10 cellular contexts compared by ENCODE assay signal in genomic region chr5:78362220-78362619, GRCh38. TPM values are rescaled to one million over a fixed set of nuclear protein-coding genes. Genes with fewer than 3 reads are reported as not detected.
DNase-seq lines count a peak whose midpoint lies in the region; FAIRE-seq and TF ChIP-seq lines count a peak whose summit lies in the region.
"Had no signal": no experiment of that assay in that cellular context is flagged by ENCODE, and none has a peak within 500 bp of the region (broad histone marks: within the 10 kb centered on the region; RNA-seq: fewer than 3 reads in every experiment).

No MANE protein-coding gene starts in this region.

- DNase-seq in DMS 273 (lab: John Stamatoyannopoulos, UW; ENCODE audit: unreplicated experiment) (peak; percentile 25), DMS 273 treated with DMSO at 0.1 percent for 48 hours (lab: John Stamatoyannopoulos, UW) (no peak), Karpas-422 (no peak), astrocyte (ENCODE audit: low read depth) (no peak), neural crest cell (ENCODE audit: low read depth, low spot score) (no peak), NCI-H446 (lab: John Stamatoyannopoulos, UW) (no peak), NCI-H526 (lab: John Stamatoyannopoulos, UW) (no peak)
- DNase-seq in activated effector memory CD4-positive, alpha-beta T cell treated with anti-CD3 and anti-CD28 coated beads, Interleukin-2, amount 50 U/mL, for 16 hours: no peak
- DNase-seq: activated naive CD4-positive, alpha-beta T cell treated with anti-CD3 and anti-CD28 coated beads, Interleukin-2, amount 50 U/mL, for 16 hours had no signal

- H3K9me3 Mint-ChIP-seq in astrocyte (ENCODE audit: unreplicated experiment): no peaks in the 10 kb centered on the region
- H3K9me3 Mint-ChIP-seq in neural crest cell: no peaks in the 10 kb centered on the region

- peaks cover 67% of the 10 kb centered on the region for H3K79me2 ChIP-seq in Karpas-422 (ENCODE audit: low read length)
- H3K79me2 ChIP-seq in astrocyte (ENCODE audit: insufficient read depth, low read length): peaks cover 64% of the 10 kb centered on the region

- H3K4me3 Mint-ChIP-seq in astrocyte (ENCODE audit: unreplicated experiment) (peak overlapping the region; percentile 99), neural crest cell (peak overlapping the region; percentile 91)

- H3K9me2 ChIP-seq in Karpas-422 (replicated peaks; ENCODE audit: insufficient read depth, low read length): no peaks in the 10 kb centered on the region

- H3K9ac ChIP-seq in Karpas-422 (ENCODE audit: low read length) (peak overlapping the region; percentile 98), astrocyte (ENCODE audit: low read length) (no peak overlapping the region)

- H3K4me3 ChIP-seq in Karpas-422 (ENCODE audit: low read length) (peak overlapping the region; percentile 99), astrocyte (ENCODE audit: insufficient read depth, low read depth, low read length) (no peak overlapping the region)

- H3K36me3 ChIP-seq in Karpas-422 (ENCODE audit: insufficient read depth, low read length): no peaks in the 10 kb centered on the region; the same call in 1 of the 2 replicates
- no peaks in the 10 kb centered on the region for H3K36me3 ChIP-seq in astrocyte (ENCODE audit: insufficient read depth, low read length)

- peaks cover 6% of the 10 kb centered on the region for H3K36me3 Mint-ChIP-seq in astrocyte (ENCODE audit: low read depth, unreplicated experiment)
- peaks cover 2% of the 10 kb centered on the region for H3K36me3 Mint-ChIP-seq in neural crest cell (ENCODE audit: low read depth)

- H3K4me1 ChIP-seq in Karpas-422 (ENCODE audit: low read length) (peaks cover 35% of the 10 kb centered on the region), astrocyte (ENCODE audit: insufficient read depth, low read length) (peaks cover 7% of the 10 kb centered on the region)

- H3K9me3 ChIP-seq in Karpas-422 (ENCODE audit: low read length) (no peaks in the 10 kb centered on the region), astrocyte (ENCODE audit: insufficient read depth, low read depth, low read length) (no peaks in the 10 kb centered on the region)

- no peak overlapping the region for H2AFZ ChIP-seq in Karpas-422 (ENCODE audit: low read length)
- no peak overlapping the region for H2AFZ ChIP-seq in astrocyte (ENCODE audit: low read depth, low read length)

- peak overlapping the region; percentile 91 for H3K27ac ChIP-seq in Karpas-422 (ENCODE audit: low read length)
- no peak overlapping the region for H3K27ac ChIP-seq in astrocyte (ENCODE audit: low read depth, low read length)

- H3K4me2 ChIP-seq in Karpas-422 (ENCODE audit: low read depth, low read length, poor library complexity, severe bottlenecking): peak overlapping the region; percentile 87
- H3K4me2 ChIP-seq in astrocyte (ENCODE audit: low read length): peak overlapping the region; percentile 91

- H4K20me1 ChIP-seq in Karpas-422 (ENCODE audit: insufficient read depth, low read depth, low read length) (no peaks in the 10 kb centered on the region; the same call in 1 of the 2 replicates), astrocyte (ENCODE audit: insufficient read depth, low read length) (peaks cover 19% of the 10 kb centered on the region)

- no peak for FAIRE-seq in astrocyte (lab: Jason Lieb, UNC)
- FAIRE-seq: H54 had no signal

- H3K4me1 Mint-ChIP-seq in astrocyte (ENCODE audit: low read depth, unreplicated experiment) (peaks cover 16% of the 10 kb centered on the region), neural crest cell (peaks cover 35% of the 10 kb centered on the region)

- H3K27me3 Mint-ChIP-seq in astrocyte (ENCODE audit: low read depth, unreplicated experiment) (no peaks in the 10 kb centered on the region), neural crest cell (ENCODE audit: low read depth) (no peaks in the 10 kb centered on the region)

- TF ChIP-seq CTCF in astrocyte (IDR thresholded peaks at IDR 0.05; ENCODE audit: insufficient read depth, low read depth, low read length) (no peak), neural crest cell (conservative IDR thresholded peaks at IDR 0.05) (no peak)

- H3K27me3 ChIP-seq in Karpas-422 (ENCODE audit: low read length) (no peaks in the 10 kb centered on the region), astrocyte (ENCODE audit: insufficient read depth, low read length) (no peaks in the 10 kb centered on the region)

- no peak overlapping the region for H3K27ac Mint-ChIP-seq in astrocyte (ENCODE audit: unreplicated experiment)
- no peak overlapping the region for H3K27ac Mint-ChIP-seq in neural crest cell (ENCODE audit: unreplicated experiment)

RNA-seq across cellular contexts. Expression of gene SCAMP1, which starts 1.8 kb away (rescaled TPM):
- 24.3 and 72.5 TPM in 2 replicates for total RNA-seq in Karpas-422 (2014; rRNA removed; shearing (Covaris generic); ENCODE audit: low replicate concordance)
- total RNA-seq in astrocyte (52.6 and 59.1 TPM in 2 replicates), neural crest cell (30.7 and 34.9 TPM in 2 replicates)
